In the genomic region with DNA sequence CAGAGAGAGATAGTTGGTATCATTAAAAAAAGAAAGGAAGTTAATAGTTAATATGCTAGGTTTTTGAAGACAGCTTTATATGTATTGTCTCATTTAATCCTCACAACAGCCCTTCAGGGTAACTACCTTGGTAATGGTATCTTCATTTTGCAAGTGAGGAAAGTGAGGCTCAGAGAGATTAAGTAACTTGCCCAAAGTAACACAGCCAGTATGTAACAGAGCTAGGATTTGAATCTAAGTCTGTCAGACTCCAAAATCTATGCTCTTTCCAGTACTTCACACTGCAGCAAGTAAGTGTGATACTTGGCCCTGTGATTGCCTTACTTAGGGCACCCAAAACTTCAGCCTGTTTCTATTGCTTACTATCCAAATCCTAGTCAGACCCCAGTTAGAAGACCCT, we compare ENCODE assay signal across 1 cellular context.
TF ChIP-seq lines count a peak whose summit lies in the region.

No MANE protein-coding gene starts in this region.

TF ChIP-seq in GM12878, 131 proteins besides CTCF, POLR2A, EP300 and RAD21:
- TF ChIP-seq CEBPB (IDR thresholded peaks at IDR 0.05; ENCODE audit: borderline replicate concordance in 1 of 2, low read depth in 2 of 2, low read length in 2 of 2) (no peak), BCL11A (IDR thresholded peaks at IDR 0.05; ENCODE audit: low read depth, low read length) (no peak), MTA3 (IDR thresholded peaks at IDR 0.05; ENCODE audit: borderline replicate concordance, low read length) (no peak), TAF1 (IDR thresholded peaks at IDR 0.05; ENCODE audit: borderline replicate concordance, low read depth, low read length) (no peak), NR2F1 (conservative IDR thresholded peaks at IDR 0.05) (no peak), NFIC (IDR thresholded peaks at IDR 0.05; ENCODE audit: low read depth, low read length) (no peak), SMARCA5 (IDR thresholded peaks at IDR 0.05) (no peak), CHD2 (IDR thresholded peaks at IDR 0.05; ENCODE audit: borderline replicate concordance, low read depth, low read length) (no peak), PML (IDR thresholded peaks at IDR 0.05; ENCODE audit: low read length) (no peak), ELK1 (IDR thresholded peaks at IDR 0.05; ENCODE audit: low read depth, low read length) (no peak), ATF7 (IDR thresholded peaks at IDR 0.05; ENCODE audit: low read depth) (no peak), EZH2 (IDR thresholded peaks at IDR 0.05; ENCODE audit: borderline replicate concordance, control insufficient read depth, low read depth, low read length) (no peak), CHD4 (IDR thresholded peaks at IDR 0.05) (no peak), ZNF687 (IDR thresholded peaks at IDR 0.05) (no peak), SUZ12 (IDR thresholded peaks at IDR 0.05; ENCODE audit: unreplicated experiment) (no peak), NR2C2 (IDR thresholded peaks at IDR 0.05; ENCODE audit: borderline replicate concordance, control insufficient read depth, insufficient read length, low read depth) (no peak), CREM (IDR thresholded peaks at IDR 0.05; ENCODE audit: low read depth) (no peak)
